ENCODE assay signal across 9 cellular contexts in genomic region chr15:69719527-69719926, GRCh38.
DNase-seq lines count a peak whose midpoint lies in the region; ATAC-seq and TF ChIP-seq lines count a peak whose summit lies in the region.
"Had no signal": no experiment of that assay in that cellular context is flagged by ENCODE, and none has a peak within 500 bp of the region (broad histone marks: within the 10 kb centered on the region; RNA-seq: fewer than 3 reads in every experiment).

No MANE protein-coding gene starts in this region.

- POLR2A ChIA-PET in CD4-positive, alpha-beta T cell (lab: Charles Lee): interaction anchor here (0.9 to 2.9 kb wide), 4 partner anchors 12 to 378 kb away, joined by 3 to 26 read pairs (median 12); partner anchors contain the start of gene TLE3

- peak; percentile 81 for ATAC-seq in CD4-positive, alpha-beta T cell (ENCODE audit: poor library complexity)
- ATAC-seq in GM21825 (IDR thresholded peaks at IDR 0.05; ENCODE audit: unreplicated experiment): no peak

- no peaks in the 10 kb centered on the region for H3K9me3 Mint-ChIP-seq in CD4-positive, alpha-beta T cell
- H3K9me3 Mint-ChIP-seq in activated T-helper 2 cell treated with anti-CD3 and anti-CD28 coated beads, Interferon-gamma antibody, Interleukin-2, Interleukin-4, amounts not matched to agents 10 μg/mL and 5 μg/mL and 100 μg/mL, durations not matched to agents 14 hours and 24 hours and 36 hours: no peaks in the 10 kb centered on the region

- peak; percentile 22 to 66 (median 50) for DNase-seq in CD4-positive, alpha-beta T cell
- DNase-seq in NOMO-1 treated with dmso at 0.1 percent for 144 hours (lab: John Stamatoyannopoulos, UW; ENCODE audit: unreplicated experiment): peak; percentile 76
- DNase-seq in activated T-helper 2 cell treated with anti-CD3 and anti-CD28 coated beads, Interferon-gamma antibody, Interleukin-2, Interleukin-4, amounts not matched to agents 10 μg/mL and 5 μg/mL and 100 μg/mL, durations not matched to agents 14 hours and 24 hours and 36 hours (ENCODE audit: low spot score): peak; percentile 55
- DNase-seq in NCI-H1105 treated with DMSO at 0.1 percent for 48 hours (lab: John Stamatoyannopoulos, UW): no peak
- no peak for DNase-seq in AG08395 (ENCODE audit: low spot score)
- DNase-seq in HUDEP-2 (lab: John Stamatoyannopoulos, UW; ENCODE audit: unreplicated experiment in 76 of 76): no peak

- no peak overlapping the region for H3K27ac ChIP-seq in CD4-positive, alpha-beta T cell (ENCODE audit: low read depth, low read length)
- peak overlapping the region; percentile 96 for H3K27ac ChIP-seq in neutrophil

- H3K27me3 ChIP-seq in CD4-positive, alpha-beta T cell (ENCODE audit: control insufficient read depth, insufficient read depth, low read length): no peaks in the 10 kb centered on the region
- no peaks in the 10 kb centered on the region for H3K27me3 ChIP-seq in neutrophil

- no peaks in the 10 kb centered on the region for H3K27me3 Mint-ChIP-seq in CD4-positive, alpha-beta T cell
- H3K27me3 Mint-ChIP-seq in activated T-helper 2 cell treated with anti-CD3 and anti-CD28 coated beads, Interferon-gamma antibody, Interleukin-2, Interleukin-4, amounts not matched to agents 10 μg/mL and 5 μg/mL and 100 μg/mL, durations not matched to agents 14 hours and 24 hours and 36 hours (ENCODE audit: low read depth): peaks cover 9% of the 10 kb centered on the region

- peaks cover 94 to 98% of the 10 kb centered on the region in 2 experiments for H3K4me1 ChIP-seq in neutrophil (ENCODE audit: control insufficient read depth in 1 of 2, insufficient read depth in 1 of 2, low read depth in 1 of 2, low read length in 1 of 2)

- H3K9me3 ChIP-seq in CD4-positive, alpha-beta T cell (ENCODE audit: control insufficient read depth, low read length): no peaks in the 10 kb centered on the region
- no peaks in the 10 kb centered on the region for H3K9me3 ChIP-seq in neutrophil

- peak overlapping the region; percentile 84 for H3K27ac Mint-ChIP-seq in CD4-positive, alpha-beta T cell
- H3K27ac Mint-ChIP-seq in activated T-helper 2 cell treated with anti-CD3 and anti-CD28 coated beads, Interferon-gamma antibody, Interleukin-2, Interleukin-4, amounts not matched to agents 10 μg/mL and 5 μg/mL and 100 μg/mL, durations not matched to agents 14 hours and 24 hours and 36 hours: no peak overlapping the region

- H3K4me1 Mint-ChIP-seq in CD4-positive, alpha-beta T cell (ENCODE audit: low read depth): peaks cover 77% of the 10 kb centered on the region
- H3K4me1 Mint-ChIP-seq in activated T-helper 2 cell treated with anti-CD3 and anti-CD28 coated beads, Interferon-gamma antibody, Interleukin-2, Interleukin-4, amounts not matched to agents 10 μg/mL and 5 μg/mL and 100 μg/mL, durations not matched to agents 14 hours and 24 hours and 36 hours (ENCODE audit: low read depth): peaks cover 73% of the 10 kb centered on the region

- peak overlapping the region; percentile 52 for H3K4me3 Mint-ChIP-seq in CD4-positive, alpha-beta T cell
- no peak overlapping the region for H3K4me3 Mint-ChIP-seq in activated T-helper 2 cell treated with anti-CD3 and anti-CD28 coated beads, Interferon-gamma antibody, Interleukin-2, Interleukin-4, amounts not matched to agents 10 μg/mL and 5 μg/mL and 100 μg/mL, durations not matched to agents 14 hours and 24 hours and 36 hours (ENCODE audit: low read depth)

- peak overlapping the region in 1 of 2 experiments; percentile 58 for H3K4me3 ChIP-seq in neutrophil (ENCODE audit: low read depth in 1 of 2, low read length in 1 of 2)
- H3K4me3 ChIP-seq: skin epidermis had no signal

- no peaks in the 10 kb centered on the region for H3K36me3 Mint-ChIP-seq in CD4-positive, alpha-beta T cell (ENCODE audit: low read depth)
- H3K36me3 Mint-ChIP-seq in activated T-helper 2 cell treated with anti-CD3 and anti-CD28 coated beads, Interferon-gamma antibody, Interleukin-2, Interleukin-4, amounts not matched to agents 10 μg/mL and 5 μg/mL and 100 μg/mL, durations not matched to agents 14 hours and 24 hours and 36 hours (ENCODE audit: low read depth): peaks cover 6% of the 10 kb centered on the region

- no peaks in the 10 kb centered on the region for H3K36me3 ChIP-seq in neutrophil

- no peak for TF ChIP-seq CTCF in CD4-positive, alpha-beta T cell (IDR thresholded peaks at IDR 0.05)
- no peak for TF ChIP-seq CTCF in neutrophil (IDR thresholded peaks at IDR 0.05)

- CTCF ChIA-PET in CD4-positive, alpha-beta T cell (lab: Charles Lee): interaction anchor here (1.0 to 1.6 kb wide), 3 partner anchors 9 to 378 kb away, joined by 3 to 5 read pairs (median 3); partner anchors contain the start of gene TLE3

- intact Hi-C loops in CD4-positive, alpha-beta T cell (cut with DNase I, micrococcal nuclease): loop anchor here in 1 of 2 experiments (10.0 kb wide), 1 partner anchor 45 kb away; no protein-coding TSS in a partner anchor
- intact Hi-C loops in activated T-helper 2 cell treated with anti-CD3 and anti-CD28 coated beads, Interferon-gamma antibody, Interleukin-2, Interleukin-4, amounts not matched to agents 10 μg/mL and 5 μg/mL and 100 μg/mL, durations not matched to agents 14 hours and 24 hours and 36 hours (cut with micrococcal nuclease): loop anchor here (10.0 kb wide), 1 partner anchor 545 kb away; no protein-coding TSS in a partner anchor

Comparison
In these comparisons a context has a peak if more than half of its experiments do, and no peak if none do; other contexts are left out.
1. DNase-seq: peak in CD4-positive, alpha-beta T cell (10 of 10), NOMO-1 treated with dmso at 0.1 percent for 144 hours (single experiment) and activated T-helper 2 cell treated with anti-CD3 and anti-CD28 coated beads, Interferon-gamma antibody, Interleukin-2, Interleukin-4, amounts not matched to agents 10 μg/mL and 5 μg/mL and 100 μg/mL, durations not matched to agents 14 hours and 24 hours and 36 hours (single experiment); none in NCI-H1105 treated with DMSO at 0.1 percent for 48 hours (single experiment), AG08395 (single experiment) and HUDEP-2 (0 of 76).